ENCODE assay signal across 16 cellular contexts in genomic region chr20:44396369-44396768, GRCh38. TPM values are rescaled to one million over a fixed set of nuclear protein-coding genes. Genes with fewer than 3 reads are reported as not detected.
"Had no signal": no experiment of that assay in that cellular context is flagged by ENCODE, and none has a peak within 500 bp of the region (broad histone marks: within the 10 kb centered on the region; RNA-seq: fewer than 3 reads in every experiment).

No MANE protein-coding gene starts in this region.

- H3K4me2 ChIP-seq: smooth muscle cell had no signal

- H3K4me1 ChIP-seq: gastrocnemius medialis, heart left ventricle had no signal

- H3K4me1 Mint-ChIP-seq: activated naive CD8-positive, alpha-beta T cell treated with anti-CD3 and anti-CD28 coated beads, Interleukin-2, amount 50 U/mL, for 24 hours; activated T-helper 17 cell treated with anti-CD3 and anti-CD28 coated beads, Interleukin-2, amount 50 U/mL, for 72 hours; naive B cell had no signal

- DNase-seq: activated CD4-positive, alpha-beta T cell treated with anti-CD3 and anti-CD28 coated beads for 1 hour; activated CD4-positive, alpha-beta T cell treated with anti-CD3 and anti-CD28 coated beads, Interleukin-2, amount 50 U/mL, for 4 hours; activated naive CD4-positive, alpha-beta T cell treated with Interleukin-2 at 50 U/mL for 16 hours; activated naive CD8-positive, alpha-beta T cell treated with anti-CD3 and anti-CD28 coated beads, Interleukin-2, amount 50 U/mL, for 24 hours; aorta; effector memory CD8-positive, alpha-beta T cell; gastrocnemius medialis; heart left ventricle; midbrain; naive B cell; upper lobe of right lung had no signal

- H3K27me3 ChIP-seq: gastrocnemius medialis, upper lobe of right lung had no signal

- H3K27ac ChIP-seq: epithelial cell of prostate, gastrocnemius medialis, heart left ventricle, thoracic aorta, upper lobe of right lung had no signal

- H3K36me3 Mint-ChIP-seq: naive B cell had no signal

- H3K4me3 Mint-ChIP-seq: activated naive CD8-positive, alpha-beta T cell treated with anti-CD3 and anti-CD28 coated beads, Interleukin-2, amount 50 U/mL, for 24 hours; activated T-helper 17 cell treated with anti-CD3 and anti-CD28 coated beads, Interleukin-2, amount 50 U/mL, for 72 hours; effector memory CD8-positive, alpha-beta T cell; naive B cell had no signal

- ATAC-seq: activated naive CD8-positive, alpha-beta T cell treated with anti-CD3 and anti-CD28 coated beads, Interleukin-2, amount 50 U/mL, for 24 hours; activated T-helper 17 cell treated with anti-CD3 and anti-CD28 coated beads, Interleukin-2, amount 50 U/mL, for 72 hours; effector memory CD8-positive, alpha-beta T cell; gastrocnemius medialis; heart left ventricle; upper lobe of right lung had no signal

- H3K27ac Mint-ChIP-seq: activated naive CD8-positive, alpha-beta T cell treated with anti-CD3 and anti-CD28 coated beads, Interleukin-2, amount 50 U/mL, for 24 hours; activated T-helper 17 cell treated with anti-CD3 and anti-CD28 coated beads, Interleukin-2, amount 50 U/mL, for 72 hours; effector memory CD8-positive, alpha-beta T cell had no signal

- H3K9me3 ChIP-seq: gastrocnemius medialis, heart left ventricle, thoracic aorta, upper lobe of right lung had no signal

- H3K9me3 Mint-ChIP-seq: activated naive CD8-positive, alpha-beta T cell treated with anti-CD3 and anti-CD28 coated beads, Interleukin-2, amount 50 U/mL, for 24 hours; activated T-helper 17 cell treated with anti-CD3 and anti-CD28 coated beads, Interleukin-2, amount 50 U/mL, for 72 hours; effector memory CD8-positive, alpha-beta T cell; naive B cell had no signal

- H3K4me3 ChIP-seq: gastrocnemius medialis, heart left ventricle, lung, smooth muscle cell, thoracic aorta, upper lobe of right lung had no signal

- H3K36me3 ChIP-seq: gastrocnemius medialis, heart left ventricle, thoracic aorta, upper lobe of right lung had no signal

RNA-seq across cellular contexts. Expression of gene HNF4A, which starts 40.9 kb away (rescaled TPM):
- total RNA-seq: activated T-helper 17 cell treated with anti-CD3 and anti-CD28 coated beads, Interleukin-2, amount 50 U/mL, for 72 hours; aorta; heart left ventricle; smooth muscle cell had no signal
- polyA plus RNA-seq: smooth muscle cell had no signal

RNA-seq across cellular contexts. Expression of gene R3HDML, which starts 59.5 kb away (rescaled TPM):
- total RNA-seq: activated T-helper 17 cell treated with anti-CD3 and anti-CD28 coated beads, Interleukin-2, amount 50 U/mL, for 72 hours; aorta; gastrocnemius medialis; heart left ventricle; lung; smooth muscle cell; thoracic aorta; upper lobe of right lung had no signal
- polyA plus RNA-seq: aorta, heart left ventricle, lung, smooth muscle cell had no signal
